18 cellular contexts compared by ENCODE assay signal in genomic region chr3:170437151-170437550, GRCh38. TPM values are rescaled to one million over a fixed set of nuclear protein-coding genes. Genes with fewer than 3 reads are reported as not detected.
DNase-seq lines count a peak whose midpoint lies in the region; ATAC-seq and TF ChIP-seq lines count a peak whose summit lies in the region.
"Had no signal": no experiment of that assay in that cellular context is flagged by ENCODE, and none has a peak within 500 bp of the region (broad histone marks: within the 10 kb centered on the region; RNA-seq: fewer than 3 reads in every experiment).

No MANE protein-coding gene starts in this region.

- no peak overlapping the region for H3K18ac ChIP-seq in neuronal stem cell (ENCODE audit: low read length)

- H2BK5ac ChIP-seq in neuronal stem cell (ENCODE audit: low read length) = no peak overlapping the region

- H3K36me3 Mint-ChIP-seq in T-helper 17 cell (ENCODE audit: low read depth) = no peaks in the 10 kb centered on the region
- H3K36me3 Mint-ChIP-seq: CD8-positive, alpha-beta T cell had no signal

- no peak for TF ChIP-seq CTCF in testis (IDR thresholded peaks at IDR 0.05)

- TF ChIP-seq POLR2A in testis (IDR thresholded peaks at IDR 0.05) = no peak

- DNase-seq in caudate nucleus (lab: John Stamatoyannopoulos, UW) (peak in 55 of 61 donors; percentile 9 to 92 (median 73)), hippocampal formation (lab: John Stamatoyannopoulos, UW) (peak; percentile 85 to 90), neuronal stem cell (ENCODE audit: low spot score) (no peak), testis (peak; percentile 66), NCI-H69 (lab: John Stamatoyannopoulos, UW) (no peak), NCI-H526 treated with DMSO at 0.1 percent for 48 hours (lab: John Stamatoyannopoulos, UW) (no peak), T-helper 17 cell (no peak)
- DNase-seq: BE2C; CD8-positive, alpha-beta T cell; GF-D8; HFFc6; Karpas-422; MM.1S; NCI-H1105; NCI-H1694 treated with DMSO at 0.1 percent for 48 hours; NCI-H446; NCI-H774; PC-9 had no signal

- peaks cover 2 to 3% of the 10 kb centered on the region in 2 donors for H3K4me1 ChIP-seq in neuronal stem cell (ENCODE audit: control insufficient read depth in 2 of 2, insufficient read depth in 1 of 2, low read depth in 1 of 2, low read length in 2 of 2)
- peaks cover 23% of the 10 kb centered on the region for H3K4me1 ChIP-seq in testis
- H3K4me1 ChIP-seq: BE2C had no signal

- H3K27me3 ChIP-seq in neuronal stem cell (ENCODE audit: control insufficient read depth in 3 of 3, insufficient read depth in 3 of 3, low read depth in 1 of 3, low read length in 3 of 3) (no peaks in the 10 kb centered on the region), testis (no peaks in the 10 kb centered on the region)
- H3K27me3 ChIP-seq: BE2C had no signal

- no peak overlapping the region for H3K4me3 Mint-ChIP-seq in T-helper 17 cell
- H3K4me3 Mint-ChIP-seq: CD8-positive, alpha-beta T cell; HFFc6 had no signal

- no peak overlapping the region for H3K9ac ChIP-seq in neuronal stem cell (ENCODE audit: low read depth, low read length, poor library complexity)

- H3K4ac ChIP-seq in neuronal stem cell (ENCODE audit: low read length) = no peak overlapping the region

- no peaks in the 10 kb centered on the region for H3K9me3 ChIP-seq in neuronal stem cell (replicated peaks in 1 of 2; ENCODE audit: control insufficient read depth in 2 of 2, insufficient read depth in 1 of 2, low read depth in 1 of 2, low read length in 2 of 2)
- H3K9me3 ChIP-seq in testis = no peaks in the 10 kb centered on the region
- H3K9me3 ChIP-seq in T-helper 17 cell (ENCODE audit: control insufficient read depth, low read length, poor library complexity, severe bottlenecking) = no peaks in the 10 kb centered on the region
- H3K9me3 ChIP-seq: BE2C had no signal

- no peak overlapping the region for H4K91ac ChIP-seq in neuronal stem cell (ENCODE audit: low read depth, low read length, poor library complexity)

- H3K79me1 ChIP-seq in neuronal stem cell (ENCODE audit: low read depth, low read length) = no peaks in the 10 kb centered on the region

- no CpG with 5 or more reads among the region's 4 CpGs for WGBS in neuronal stem cell (ENCODE audit: extremely low coverage in 2 of 2, insufficient read length in 2 of 2, insufficient replicate concordance in 1 of 2), 2 donors
- WGBS in testis, 2 donors = 61 to 74% methylated on average over 4 of the region's 4 CpGs

- H2AFZ ChIP-seq in neuronal stem cell (ENCODE audit: low read length) = no peak overlapping the region
- H2AFZ ChIP-seq: PC-9 had no signal

- H3K27ac ChIP-seq in caudate nucleus (ENCODE audit: low read depth, low read length) (peak overlapping the region; percentile 92), neuronal stem cell (replicated peaks; ENCODE audit: low read length) (no peak overlapping the region), testis (peak overlapping the region in 1 of 2 donors; percentile 12)
- H3K27ac ChIP-seq: PC-9 had no signal

- H3K27me3 Mint-ChIP-seq in T-helper 17 cell = peaks cover 34% of the 10 kb centered on the region

- H3K27ac Mint-ChIP-seq in T-helper 17 cell = no peak overlapping the region
- H3K27ac Mint-ChIP-seq: CD8-positive, alpha-beta T cell; HFFc6 had no signal

- no peak overlapping the region for H3K4me2 ChIP-seq in neuronal stem cell (ENCODE audit: insufficient read depth, low read length, poor library complexity, severe bottlenecking)
- H3K4me2 ChIP-seq: PC-9 had no signal

- H3K36me3 ChIP-seq in neuronal stem cell (replicated peaks in 1 of 2; ENCODE audit: control insufficient read depth in 2 of 2, insufficient read depth in 2 of 2, low read length in 2 of 2) = no peaks in the 10 kb centered on the region
- no peaks in the 10 kb centered on the region for H3K36me3 ChIP-seq in testis (ENCODE audit: low read depth, missing control alignments)
- H3K36me3 ChIP-seq: BE2C had no signal

- H2BK12ac ChIP-seq in neuronal stem cell (ENCODE audit: low read length) = no peak overlapping the region

- no peak overlapping the region for H2BK15ac ChIP-seq in neuronal stem cell (ENCODE audit: low read length)

- no peak overlapping the region for H2BK120ac ChIP-seq in neuronal stem cell (ENCODE audit: low read depth, low read length)

- intact Hi-C loops in testis (cut with DNase I; ENCODE audit: low total_unique reads) = no loop called here

- H2AK5ac ChIP-seq in neuronal stem cell (ENCODE audit: low read depth, low read length) = no peak overlapping the region

- no peaks in the 10 kb centered on the region for H3K4me1 Mint-ChIP-seq in T-helper 17 cell

- no peak overlapping the region for H4K8ac ChIP-seq in neuronal stem cell (ENCODE audit: low read depth, low read length)

- H3K4me3 ChIP-seq in neuronal stem cell (ENCODE audit: low read length in 2 of 2) (no peak overlapping the region), testis (no peak overlapping the region)
- H3K4me3 ChIP-seq: PC-9 had no signal

- no peak overlapping the region for H3K23ac ChIP-seq in neuronal stem cell (ENCODE audit: low read depth, low read length, poor library complexity)

- H3K14ac ChIP-seq in neuronal stem cell (ENCODE audit: low read length) = peak overlapping the region; percentile 31

- ATAC-seq in T-helper 17 cell = no peak
- ATAC-seq: CD8-positive, alpha-beta T cell had no signal

RNA-seq across cellular contexts. Expression of gene CLDN11, which starts 18.5 kb away (rescaled TPM):
- polyA plus RNA-seq in neuronal stem cell (2013, experiment 1 of 2) = 1.4 TPM
- 1.5 TPM for polyA plus RNA-seq in neuronal stem cell (2013, experiment 2 of 2)
- total RNA-seq in testis (1,000 to 10,000 TPM; 1,237 to 1,538 TPM), T-helper 17 cell (not detected)
- 378 TPM for polyA plus RNA-seq in testis (ENCODE audit: insufficient read depth, low read depth, low replicate concordance)
- total RNA-seq: CD8-positive, alpha-beta T cell had no signal

Comparison
In these comparisons a context has a peak if more than half of its experiments do, and no peak if none do; other contexts are left out.
1. DNase-seq: peak in caudate nucleus (55 of 61), hippocampal formation (2 of 2) and testis (single experiment); none in neuronal stem cell (single experiment), NCI-H69 (single experiment), NCI-H526 treated with DMSO at 0.1 percent for 48 hours (single experiment) and T-helper 17 cell (0 of 3).
2. RNA of gene CLDN11, which starts 18.5 kb away (total RNA-seq): 1,237 to 1,538 TPM in testis; not detected in T-helper 17 cell; every median in the first group is over 1,000 times any median in the second.